15 cellular contexts compared by ENCODE assay signal in the genomic region with DNA sequence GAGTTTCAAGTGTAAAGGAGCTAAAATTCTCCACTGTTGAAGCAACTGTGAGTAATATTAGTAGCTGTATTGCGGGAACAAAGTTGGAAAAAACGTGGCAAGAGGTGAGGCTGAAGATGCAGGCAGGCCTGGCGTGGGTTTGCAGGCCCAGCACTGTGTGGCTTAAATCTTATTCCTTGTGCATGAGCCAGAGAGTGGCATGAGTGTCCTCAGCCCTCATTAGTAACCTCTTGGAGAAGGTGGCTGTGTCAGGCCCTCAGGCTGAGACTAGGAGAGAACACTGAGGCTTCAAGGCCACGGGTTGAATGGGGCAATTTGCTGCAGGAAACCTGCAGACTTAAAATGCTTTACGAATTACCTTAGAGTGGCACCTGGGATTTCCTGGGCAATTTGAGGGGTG.
DNase-seq lines count a peak whose midpoint lies in the region; ATAC-seq and TF ChIP-seq lines count a peak whose summit lies in the region.
"Had no signal": no experiment of that assay in that cellular context is flagged by ENCODE, and none has a peak within 500 bp of the region (broad histone marks: within the 10 kb centered on the region; RNA-seq: fewer than 3 reads in every experiment).

No MANE protein-coding gene starts in this region.

- ATAC-seq in Panc1 (no peak), lung (ENCODE audit: insufficient read depth, low FRiP score) (no peak), upper lobe of right lung (peak; percentile 35), HG03159 (IDR thresholded peaks at IDR 0.05; ENCODE audit: unreplicated experiment) (no peak), left cardiac atrium (no peak)
- ATAC-seq: GM12878 had no signal

- CTCF ChIA-PET in Panc1 (lab: Charles Lee), result no interaction called here

- peak overlapping the region; percentile 62; the same call in 1 of the 2 replicates for H3K27ac ChIP-seq in Panc1 (ENCODE audit: low read length)
- peak overlapping the region in 1 of 2 donors; percentile 53 for H3K27ac ChIP-seq in lung (ENCODE audit: low read depth in 1 of 2, low read length in 1 of 2)
- no peak overlapping the region for H3K27ac ChIP-seq in upper lobe of right lung
- H3K27ac ChIP-seq: BLaER1 treated with 17β-estradiol and CSF1 and Interleukin-3, amounts not matched to agents 10 nM and 100 nM had no signal

- DNase-seq in ELF-1 (ENCODE audit: low read depth, low spot score) (peak; percentile 9), Panc1 (ENCODE audit: low read depth, low spot score) (no peak), lung (ENCODE audit: low spot score) (peak; percentile 31), upper lobe of right lung (no peak), left cardiac atrium (no peak), anterior cingulate cortex (lab: John Stamatoyannopoulos, UW) (no peak)
- DNase-seq: ACHN; Calu3; CD4-positive, CD25-positive, alpha-beta regulatory T cell; DMS 273 treated with DMSO at 0.1 percent for 48 hours; GOT3; H9 had no signal

- BruUV-seq in Panc1 (replicated peaks; lab: Mats Ljungman, UMichigan), result no TSS peak

- H3K4me3 ChIP-seq in Panc1 (ENCODE audit: low read depth in 2 of 2, low read length in 2 of 2) (no peak overlapping the region), lung (no peak overlapping the region), upper lobe of right lung (no peak overlapping the region)
- H3K4me3 ChIP-seq: BLaER1 treated with 17β-estradiol and CSF1 and Interleukin-3, amounts not matched to agents 10 nM and 100 nM; GM12878 had no signal

- POLR2A ChIA-PET in Panc1 (lab: Charles Lee), result no interaction called here

- TF ChIP-seq CTCF in Panc1 (IDR thresholded peaks at IDR 0.05) (no peak), lung (IDR thresholded peaks at IDR 0.05; ENCODE audit: control extremely low read depth, extremely low read depth) (no peak), upper lobe of right lung (IDR thresholded peaks at IDR 0.05) (no peak)

- 77 to 83% methylated on average over 5 of the region's 5 CpGs for WGBS in lung, 2 donors

- H3K36me3 ChIP-seq in Panc1 (ENCODE audit: control insufficient read depth, insufficient read depth, low read length) (no peaks in the 10 kb centered on the region), lung (ENCODE audit: control insufficient read depth in 2 of 2, insufficient read depth in 2 of 2, low read length in 2 of 2) (no peaks in the 10 kb centered on the region), upper lobe of right lung (no peaks in the 10 kb centered on the region)
- H3K36me3 ChIP-seq: BLaER1 treated with 17β-estradiol and CSF1 and Interleukin-3, amounts not matched to agents 10 nM and 100 nM had no signal

- H3K27me3 ChIP-seq in Panc1 (ENCODE audit: control insufficient read depth, insufficient read depth, low read length), result no peaks in the 10 kb centered on the region
- no peaks in the 10 kb centered on the region for H3K27me3 ChIP-seq in lung (ENCODE audit: control insufficient read depth, insufficient read depth)
- H3K27me3 ChIP-seq in upper lobe of right lung, result no peaks in the 10 kb centered on the region
- H3K27me3 ChIP-seq: BLaER1 treated with 17β-estradiol and CSF1 and Interleukin-3, amounts not matched to agents 10 nM and 100 nM had no signal

- H3K4me1 ChIP-seq in Panc1 (ENCODE audit: control insufficient read depth, insufficient read depth, low read length) (peaks cover 5% of the 10 kb centered on the region; the same call in 1 of the 2 replicates), lung (ENCODE audit: control insufficient read depth in 2 of 2, insufficient read depth in 2 of 2, low read length in 2 of 2) (peaks cover 0 to 7% of the 10 kb centered on the region in 2 donors), upper lobe of right lung (peaks cover 15% of the 10 kb centered on the region)
- H3K4me1 ChIP-seq: BLaER1 treated with 17β-estradiol and CSF1 and Interleukin-3, amounts not matched to agents 10 nM and 100 nM had no signal

- intact Hi-C loops in Panc1 (cut with micrococcal nuclease; ENCODE audit: unreplicated experiment), result no loop called here
- intact Hi-C loops in upper lobe of right lung (cut with DNase I), result no loop called here
- intact Hi-C loops in left cardiac atrium (cut with DNase I), result no loop called here

- in situ Hi-C loops in Panc1 (cut with HindIII; ENCODE audit: low pct_unique_long_range_greater_than_20kb, low sequenced_read_pairs), result no loop called here

- H3K9me3 ChIP-seq in Panc1 (ENCODE audit: control insufficient read depth, insufficient read depth, low read depth, low read length), result peaks cover 3% of the 10 kb centered on the region; the same call in 1 of the 2 replicates
- H3K9me3 ChIP-seq in lung (ENCODE audit: control insufficient read depth in 2 of 2, insufficient read depth in 1 of 2, low read length in 1 of 2), result no peaks in the 10 kb centered on the region
- H3K9me3 ChIP-seq in upper lobe of right lung, result no peaks in the 10 kb centered on the region
- H3K9me3 ChIP-seq: BLaER1 treated with 17β-estradiol and CSF1 and Interleukin-3, amounts not matched to agents 10 nM and 100 nM had no signal

Comparison
In these comparisons a context has a peak if more than half of its experiments do, and no peak if none do; other contexts are left out.
1. DNase-seq: peak in ELF-1 (single experiment) and lung (single experiment); none in Panc1 (single experiment), upper lobe of right lung (single experiment), left cardiac atrium (single experiment) and anterior cingulate cortex (0 of 58).